Comparison of ENCODE assay signal across 10 cellular contexts in the genomic region with DNA sequence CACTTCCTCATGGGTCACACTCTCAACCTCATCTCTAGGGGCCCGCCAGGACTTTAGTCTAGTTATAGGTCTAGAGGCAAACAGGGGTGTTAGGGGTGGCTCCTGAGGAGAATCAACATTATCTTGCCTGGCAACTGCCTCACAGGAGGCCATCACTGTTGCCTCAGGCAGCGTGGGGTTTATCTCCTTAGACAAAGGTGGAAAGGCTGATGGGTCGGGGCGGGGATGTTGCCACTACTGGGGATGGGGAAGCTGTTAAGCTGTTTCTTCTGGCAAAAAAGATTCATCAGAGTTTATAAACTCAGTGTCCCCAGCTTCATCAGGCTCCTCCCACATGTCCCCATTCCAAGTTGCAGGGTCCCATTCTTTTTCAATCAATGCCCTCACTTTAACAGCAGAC. TPM values are rescaled to one million over a fixed set of nuclear protein-coding genes. Genes with fewer than 3 reads are reported as not detected.
"Had no signal": no experiment of that assay in that cellular context is flagged by ENCODE, and none has a peak within 500 bp of the region (broad histone marks: within the 10 kb centered on the region; RNA-seq: fewer than 3 reads in every experiment).

No MANE protein-coding gene starts in this region.

RNA-seq across cellular contexts. Expression of gene FBLN1, which starts 58.1 kb away (rescaled TPM):
- total RNA-seq: activated B cell treated with CpG ODN at 0.5 μM for 24 hours; activated CD4-positive, alpha-beta memory T cell treated with anti-CD3 and anti-CD28 coated beads for 36 hours; activated CD4-positive, alpha-beta memory T cell treated with anti-CD3 and anti-CD28 coated beads, Interleukin-2, amount 10 ng/mL, durations not matched to agents 7 days and 5 days; activated CD4-positive, alpha-beta T cell treated with anti-CD3 and anti-CD28 coated beads for 36 hours; activated CD4-positive, alpha-beta T cell treated with anti-CD3 and anti-CD28 coated beads, Interleukin-2, amount 10 ng/mL, durations not matched to agents 24 days and 14 days; activated CD4-positive, alpha-beta T cell treated with anti-CD3 and anti-CD28 coated beads, Interleukin-2, amount 10 ng/mL, durations not matched to agents 7 days and 5 days; activated CD8-positive, alpha-beta memory T cell treated with anti-CD3 and anti-CD28 coated beads for 36 hours; activated CD8-positive, alpha-beta T cell treated with anti-CD3 and anti-CD28 coated beads, Interleukin-2, amount 10 ng/mL, durations not matched to agents 7 days and 5 days; T-helper 1 cell treated with Interleukin-12 subunit alpha and Interleukin-12 subunit beta and Interleukin-4 antibody, amounts not matched to agents 30 ng/mL and 1 ng/mL, for 36 hours; T-helper 2 cell treated with Interferon-gamma antibody and Interleukin-4, amounts not matched to agents 100 ng/mL and 5 ng/mL, for 36 hours had no signal
